25 cellular contexts compared by ENCODE assay signal in the genomic region with DNA sequence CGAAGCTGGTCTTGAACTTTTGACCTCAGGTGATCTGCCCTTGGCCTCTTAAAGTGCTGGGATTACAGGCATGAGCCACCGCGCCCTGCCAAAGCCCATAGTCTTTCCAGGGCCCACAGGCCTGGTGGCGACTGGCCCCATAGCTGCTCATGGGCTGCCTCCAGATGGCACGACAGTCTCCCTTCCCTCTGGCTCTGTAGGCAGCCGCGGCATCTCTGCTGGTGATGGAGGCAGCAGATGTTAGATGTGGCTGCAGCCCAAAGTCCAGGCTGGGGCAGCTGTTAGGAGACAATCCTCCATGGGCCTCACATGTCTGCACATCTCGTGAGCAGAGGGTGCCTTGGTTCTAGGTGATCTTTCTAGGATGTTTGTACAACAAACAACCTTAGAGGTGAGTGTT.
"Had no signal": no experiment of that assay in that cellular context is flagged by ENCODE, and none has a peak within 500 bp of the region (broad histone marks: within the 10 kb centered on the region; RNA-seq: fewer than 3 reads in every experiment).

No MANE protein-coding gene starts in this region.

- H3K4me1 ChIP-seq: ascending aorta, parathyroid adenoma, transverse colon, uterus had no signal

- H3K4me1 Mint-ChIP-seq: nephron had no signal

- H3K79me2 ChIP-seq: parathyroid adenoma had no signal

- H3K4me3 Mint-ChIP-seq: activated CD4-positive, alpha-beta T cell treated with anti-CD3 and anti-CD28 coated beads, Interleukin-2, amount 10 ng/mL, durations not matched to agents 7 days and 5 days; activated CD8-positive, alpha-beta memory T cell treated with anti-CD3 and anti-CD28 coated beads, Interleukin-2, amount 10 ng/mL, durations not matched to agents 7 days and 5 days; activated CD8-positive, alpha-beta T cell treated with anti-CD3 and anti-CD28 coated beads for 36 hours; activated naive CD8-positive, alpha-beta T cell; central memory CD8-positive, alpha-beta T cell; effector memory CD8-positive, alpha-beta T cell; nephron; stimulated activated memory B cell treated with anti-CD40 and anti-IgM and Interleukin-4, amounts not matched to agents 10 μg/mL and 1 μg/mL and 100 μg/mL, for 72 hours; T-helper 2 cell treated with Interferon-gamma antibody and Interleukin-4, amounts not matched to agents 5 μg/mL and 100 μg/mL, for 36 hours had no signal

- H3K36me3 ChIP-seq: adrenal gland, ascending aorta, brain microvascular endothelial cell, left ventricle myocardium inferior, transverse colon, uterus, WERI-Rb-1 had no signal

- H3K9me3 Mint-ChIP-seq: activated CD4-positive, alpha-beta T cell treated with anti-CD3 and anti-CD28 coated beads, Interleukin-2, amount 10 ng/mL, durations not matched to agents 7 days and 5 days; activated CD8-positive, alpha-beta T cell treated with anti-CD3 and anti-CD28 coated beads for 36 hours; central memory CD8-positive, alpha-beta T cell; effector memory CD8-positive, alpha-beta T cell; nephron; stimulated activated memory B cell treated with anti-CD40 and anti-IgM and Interleukin-4, amounts not matched to agents 10 μg/mL and 1 μg/mL and 100 μg/mL, for 72 hours; T-helper 2 cell treated with Interferon-gamma antibody and Interleukin-4, amounts not matched to agents 5 μg/mL and 100 μg/mL, for 36 hours had no signal

- H3K27ac Mint-ChIP-seq: activated CD4-positive, alpha-beta T cell treated with anti-CD3 and anti-CD28 coated beads, Interleukin-2, amount 10 ng/mL, durations not matched to agents 7 days and 5 days; activated CD8-positive, alpha-beta memory T cell treated with anti-CD3 and anti-CD28 coated beads, Interleukin-2, amount 10 ng/mL, durations not matched to agents 7 days and 5 days; activated CD8-positive, alpha-beta T cell treated with anti-CD3 and anti-CD28 coated beads for 36 hours; activated naive CD8-positive, alpha-beta T cell; effector memory CD8-positive, alpha-beta T cell; nephron; stimulated activated memory B cell treated with anti-CD40 and anti-IgM and Interleukin-4, amounts not matched to agents 10 μg/mL and 1 μg/mL and 100 μg/mL, for 72 hours; T-helper 2 cell treated with Interferon-gamma antibody and Interleukin-4, amounts not matched to agents 5 μg/mL and 100 μg/mL, for 36 hours had no signal

- H3K27me3 ChIP-seq: adrenal gland, ascending aorta, brain microvascular endothelial cell, transverse colon, uterus had no signal

- H3K9ac ChIP-seq: parathyroid adenoma had no signal

- H3K4me2 ChIP-seq: smooth muscle cell had no signal

- ATAC-seq: activated CD8-positive, alpha-beta memory T cell treated with anti-CD3 and anti-CD28 coated beads, Interleukin-2, amount 10 ng/mL, durations not matched to agents 7 days and 5 days; activated CD8-positive, alpha-beta T cell treated with anti-CD3 and anti-CD28 coated beads for 36 hours; effector memory CD8-positive, alpha-beta T cell; esophagus mucosa; sciatic nerve; stimulated activated memory B cell treated with anti-CD40 and anti-IgM and Interleukin-4, amounts not matched to agents 10 μg/mL and 1 μg/mL and 100 μg/mL, for 72 hours had no signal

- H3K27ac ChIP-seq: adrenal gland, ascending aorta, brain microvascular endothelial cell, parathyroid adenoma, transverse colon, uterus, WERI-Rb-1 had no signal

- H3K36me3 Mint-ChIP-seq: activated CD8-positive, alpha-beta memory T cell treated with anti-CD3 and anti-CD28 coated beads, Interleukin-2, amount 10 ng/mL, durations not matched to agents 7 days and 5 days; activated naive CD8-positive, alpha-beta T cell; stimulated activated memory B cell treated with anti-CD40 and anti-IgM and Interleukin-4, amounts not matched to agents 10 μg/mL and 1 μg/mL and 100 μg/mL, for 72 hours had no signal

- H3K27me3 Mint-ChIP-seq: activated naive CD8-positive, alpha-beta T cell; central memory CD8-positive, alpha-beta T cell; stimulated activated memory B cell treated with anti-CD40 and anti-IgM and Interleukin-4, amounts not matched to agents 10 μg/mL and 1 μg/mL and 100 μg/mL, for 72 hours had no signal

- H3K9me3 ChIP-seq: adrenal gland, ascending aorta, left ventricle myocardium inferior, transverse colon, uterus had no signal

- H3K4me3 ChIP-seq: adrenal gland, ascending aorta, left ventricle myocardium inferior, smooth muscle cell, transverse colon, uterus had no signal

- DNase-seq: activated CD4-positive, alpha-beta T cell treated with anti-CD3 and anti-CD28 coated beads, Interleukin-2, amount 10 ng/mL, durations not matched to agents 7 days and 5 days; activated CD4-positive, CD25-positive, alpha-beta regulatory T cell treated with anti-CD3 and anti-CD28 coated beads, Interleukin-2, amount 50 U/mL, for 72 hours; activated CD8-positive, alpha-beta memory T cell treated with anti-CD3 and anti-CD28 coated beads, Interleukin-2, amount 10 ng/mL, durations not matched to agents 7 days and 5 days; activated CD8-positive, alpha-beta T cell treated with anti-CD3 and anti-CD28 coated beads for 36 hours; activated gamma-delta T cell treated with Interleukin-2 at 50 U/mL for 16 hours; activated T-cell treated with anti-CD3 and anti-CD28 coated beads for 4 hours; adrenal gland; brain microvascular endothelial cell; effector memory CD8-positive, alpha-beta T cell; foreskin melanocyte; left ventricle myocardium inferior; stimulated activated CD4-positive, alpha-beta T cell treated with anti-CD3 and anti-CD28 coated beads, Interleukin-15, amount 100 ng/mL, for 24 hours; transverse colon; uterus; WERI-Rb-1 had no signal

- H2AFZ ChIP-seq: parathyroid adenoma had no signal
